In genomic region chr16:49793244-49793643, GRCh38 we compare ENCODE assay signal across 29 cellular contexts.
"Had no signal": no experiment of that assay in that cellular context is flagged by ENCODE, and none has a peak within 500 bp of the region (broad histone marks: within the 10 kb centered on the region; RNA-seq: fewer than 3 reads in every experiment).

No MANE protein-coding gene starts in this region.

- H3K4me2 ChIP-seq: smooth muscle cell had no signal

- H3K4me1 ChIP-seq: left lung, lower lobe of right lung, right lobe of liver, thyroid gland, transverse colon, upper lobe of left lung had no signal

- DNase-seq: hypothalamus; immature natural killer cell; kidney; left colon; left lung; lower lobe of right lung; mammary epithelial cell; mesenchymal stem cell; naive thymus-derived CD8-positive, alpha-beta T cell; occipital lobe; ovary; right lobe of liver; stimulated activated CD4-positive, alpha-beta T cell treated with anti-CD3 and anti-CD28 coated beads, Interleukin-1b, Interleukin-23, amount 100 ng/mL, for 48 hours; stimulated activated CD4-positive, alpha-beta T cell treated with anti-CD3 and anti-CD28 coated beads, Interleukin-2, amount 100 ng/mL, for 48 hours; stimulated activated CD4-positive, alpha-beta T cell treated with anti-CD3 and anti-CD28 coated beads, Interleukin-4, amount 100 ng/mL, for 4 hours; stimulated activated CD8-positive, alpha-beta memory T cell treated with anti-CD3 and anti-CD28 coated beads, Interleukin-4, amount 100 ng/mL, for 48 hours; stimulated activated naive B cell treated with anti-CD40 and anti-IgM and Interleukin-4, amounts not matched to agents 10 μg/mL and 1 μg/mL and 100 μg/mL, for 72 hours; stimulated activated naive CD8-positive, alpha-beta T cell treated with anti-CD3 and anti-CD28 coated beads, Interleukin-15, Interleukin-2, amounts not matched to agents 100 U/mL and 50 U/mL, for 24 hours; stomach; testis; thyroid gland; transverse colon had no signal

- H3K4me1 Mint-ChIP-seq: immature natural killer cell; naive thymus-derived CD8-positive, alpha-beta T cell had no signal

- ATAC-seq: left colon; left lung; lower lobe of right lung; naive thymus-derived CD8-positive, alpha-beta T cell; right lobe of liver; stimulated activated naive CD8-positive, alpha-beta T cell treated with anti-CD3 and anti-CD28 coated beads, Interleukin-15, Interleukin-2, amounts not matched to agents 100 U/mL and 50 U/mL, for 24 hours had no signal

- H3K27me3 ChIP-seq: left lung, neutrophil, ovary, right atrium auricular region, right lobe of liver, stomach, testis, thyroid gland, transverse colon, upper lobe of left lung had no signal

- H3K36me3 Mint-ChIP-seq: immature natural killer cell; naive thymus-derived CD8-positive, alpha-beta T cell; stimulated activated naive B cell treated with anti-CD40 and anti-IgM and Interleukin-4, amounts not matched to agents 10 μg/mL and 1 μg/mL and 100 μg/mL, for 72 hours had no signal

- H3K27me3 Mint-ChIP-seq: progenitor cell of endocrine pancreas had no signal

- H3K4me3 Mint-ChIP-seq: immature natural killer cell; naive thymus-derived CD8-positive, alpha-beta T cell; nephron; neural crest cell; stimulated activated naive B cell treated with anti-CD40 and anti-IgM and Interleukin-4, amounts not matched to agents 10 μg/mL and 1 μg/mL and 100 μg/mL, for 72 hours had no signal

- H3K4me3 ChIP-seq: left lung, lower lobe of right lung, ovary, right atrium auricular region, right lobe of liver, smooth muscle cell, stomach, testis, thyroid gland, transverse colon, upper lobe of left lung had no signal

- H3K9me3 ChIP-seq: left lung, lower lobe of right lung, neutrophil, ovary, right atrium auricular region, right lobe of liver, stomach, testis, thyroid gland, transverse colon, upper lobe of left lung had no signal

- H3K27ac Mint-ChIP-seq: immature natural killer cell; progenitor cell of endocrine pancreas; stimulated activated naive B cell treated with anti-CD40 and anti-IgM and Interleukin-4, amounts not matched to agents 10 μg/mL and 1 μg/mL and 100 μg/mL, for 72 hours had no signal

- H3K36me3 ChIP-seq: left lung, lower lobe of right lung, neutrophil, ovary, right atrium auricular region, right lobe of liver, stomach, thyroid gland, transverse colon, upper lobe of left lung had no signal

- H3K27ac ChIP-seq: left lung, lower lobe of right lung, neutrophil, ovary, right atrium auricular region, right lobe of liver, stomach, testis, thyroid gland, transverse colon, upper lobe of left lung had no signal

- H3K9me3 Mint-ChIP-seq: immature natural killer cell; naive thymus-derived CD8-positive, alpha-beta T cell; nephron; neural crest cell; stimulated activated naive B cell treated with anti-CD40 and anti-IgM and Interleukin-4, amounts not matched to agents 10 μg/mL and 1 μg/mL and 100 μg/mL, for 72 hours had no signal
